Comparison of ENCODE assay signal across 13 cellular contexts in genomic region chr11:11567862-11568650, GRCh38. TPM values are rescaled to one million over a fixed set of nuclear protein-coding genes. Genes with fewer than 3 reads are reported as not detected.
DNase-seq lines count a peak whose midpoint lies in the region; ATAC-seq and TF ChIP-seq lines count a peak whose summit lies in the region.
"Had no signal": no experiment of that assay in that cellular context is flagged by ENCODE, and none has a peak within 500 bp of the region (broad histone marks: within the 10 kb centered on the region; RNA-seq: fewer than 3 reads in every experiment).

No MANE protein-coding gene starts in this region.

- H2BK15ac ChIP-seq in IMR-90 (ENCODE audit: low read depth, low read length): no peak overlapping the region

- no peak overlapping the region for H2AFZ ChIP-seq in IMR-90 (replicated peaks; ENCODE audit: low read length, poor library complexity)

- no peak for TF ChIP-seq POLR2A in IMR-90 (IDR thresholded peaks at IDR 0.05; ENCODE audit: low read depth, low read length)

- H4K8ac ChIP-seq in IMR-90 (ENCODE audit: low read depth in 2 of 2, low read length in 2 of 2): no peak overlapping the region

- no TSS peak for BruUV-seq in IMR-90 (replicated peaks; lab: Mats Ljungman, UMichigan)

- peaks cover 4% of the 10 kb centered on the region for H3K4me1 ChIP-seq in IMR-90 (ENCODE audit: control insufficient read depth, insufficient read depth, low read length)

- CTCF ChIA-PET in IMR-90 (lab: Yijun Ruan, JAX): no interaction called here

- no peak overlapping the region for H3K18ac ChIP-seq in IMR-90 (ENCODE audit: low read depth, low read length)

- no peak overlapping the region for H4K5ac ChIP-seq in IMR-90 (ENCODE audit: low read depth, low read length)

- ATAC-seq in GM21367 (IDR thresholded peaks at IDR 0.05; ENCODE audit: unreplicated experiment) (peak; percentile 38), IMR-90 (ENCODE audit: low read depth) (no peak), HG02973 (IDR thresholded peaks at IDR 0.05; ENCODE audit: unreplicated experiment) (no peak)

- H3K4me1 Mint-ChIP-seq in endothelial cell (ENCODE audit: unreplicated experiment): peaks cover 83% of the 10 kb centered on the region

- dilution Hi-C loops in IMR-90 (cut with HindIII; ENCODE audit: low sequenced_read_pairs, unreplicated experiment): no loop called here

- in situ Hi-C loops in IMR-90 (cut with MboI; ENCODE audit: low sequenced_read_pairs): no loop called here
- in situ Hi-C loops in astrocyte of the spinal cord (cut with HindIII; ENCODE audit: low sequenced_read_pairs): no loop called here

- no peak overlapping the region for H3K4me2 ChIP-seq in IMR-90 (ENCODE audit: low read depth, low read length)

- 0 out of 2 replicates have a peak, but pooled peaks cover 4% of the 10 kb centered on the region for H4K20me1 ChIP-seq in IMR-90 (ENCODE audit: insufficient read depth, low read length)

- H2AK5ac ChIP-seq in IMR-90 (ENCODE audit: low read depth, low read length): no peak overlapping the region

- no peak overlapping the region for H3K56ac ChIP-seq in IMR-90 (ENCODE audit: extremely low read depth, insufficient read depth, low read length)

- H3K27me3 ChIP-seq in IMR-90 (ENCODE audit: control insufficient read depth, insufficient read depth, low read length): peaks cover 10% of the 10 kb centered on the region; the same call in 1 of the 2 replicates

- no peak overlapping the region for H2BK120ac ChIP-seq in IMR-90 (ENCODE audit: low read depth, low read length)

- H3K27ac ChIP-seq in IMR-90 (ENCODE audit: insufficient read depth, low read length): no peak overlapping the region
- H3K27ac ChIP-seq: WERI-Rb-1 had no signal

- H3K27me3 Mint-ChIP-seq in endothelial cell (ENCODE audit: unreplicated experiment): peaks cover 6% of the 10 kb centered on the region

- H3K9me3 Mint-ChIP-seq in endothelial cell (ENCODE audit: unreplicated experiment): no peaks in the 10 kb centered on the region

- no peak overlapping the region for H3K23ac ChIP-seq in IMR-90 (ENCODE audit: low read depth, low read length)

- no peak overlapping the region for H2BK5ac ChIP-seq in IMR-90 (ENCODE audit: low read depth, low read length, poor library complexity, severe bottlenecking)

- H3K9ac ChIP-seq in IMR-90 (ENCODE audit: low read depth, low read length): no peak overlapping the region

- DNase-seq in IMR-90: peak; percentile 30
- peak; percentile 10 for DNase-seq in astrocyte of the spinal cord (ENCODE audit: low read depth, low spot score)
- peak in 7 of 10 donors; percentile 29 to 91 (median 57) for DNase-seq in posterior cingulate gyrus
- no peak for DNase-seq in endothelial cell (ENCODE audit: low spot score)
- no peak for DNase-seq in GM19240 (ENCODE audit: insufficient read length, low spot score)
- no peak for DNase-seq in SW 1271 (lab: John Stamatoyannopoulos, UW)
- DNase-seq: COR-L47; effector CD8-positive, alpha-beta T cell; NCI-H1694; WERI-Rb-1 had no signal

- no peak overlapping the region for H2BK20ac ChIP-seq in IMR-90 (ENCODE audit: low read depth, low read length)

- TF ChIP-seq CTCF in IMR-90 (conservative IDR thresholded peaks at IDR 0.05; ENCODE audit: low read depth, low read length): no peak
- no peak for TF ChIP-seq CTCF in astrocyte of the spinal cord (IDR thresholded peaks at IDR 0.05; ENCODE audit: low read depth, low read length)
- no peak for TF ChIP-seq CTCF in endothelial cell (IDR thresholded peaks at IDR 0.05; ENCODE audit: unreplicated experiment)

- H3K79me1 ChIP-seq in IMR-90 (ENCODE audit: low read depth in 1 of 2, low read length in 2 of 2): no peaks in the 10 kb centered on the region

- no peak overlapping the region for H3K4me3 ChIP-seq in IMR-90 (ENCODE audit: insufficient read depth, low read depth, low read length)
- no peak overlapping the region for H3K4me3 ChIP-seq in astrocyte of the spinal cord (ENCODE audit: low read depth, low read length)

- no peak overlapping the region for H2AK9ac ChIP-seq in IMR-90 (replicated peaks; ENCODE audit: low read depth, low read length, poor library complexity)

- no peaks in the 10 kb centered on the region for H3K36me3 ChIP-seq in IMR-90 (ENCODE audit: control insufficient read depth, insufficient read depth, low read length)
- H3K36me3 ChIP-seq: WERI-Rb-1 had no signal

- no peak overlapping the region for H3K4ac ChIP-seq in IMR-90 (ENCODE audit: low read depth, low read length)

- no peak overlapping the region for H3K4me3 Mint-ChIP-seq in endothelial cell (ENCODE audit: unreplicated experiment)
- H3K4me3 Mint-ChIP-seq: activated naive CD8-positive, alpha-beta T cell had no signal

- H3K14ac ChIP-seq in IMR-90 (replicated peaks; ENCODE audit: low read depth, low read length): no peak overlapping the region

- no peak for TF ChIP-seq RAD21 in IMR-90 (IDR thresholded peaks at IDR 0.05; ENCODE audit: low read length)

- intact Hi-C loops in IMR-90 (cut with micrococcal nuclease) (no loop called here), posterior cingulate gyrus (cut with DNase I) (no loop called here)

- WGBS in IMR-90 (ENCODE audit: extremely low coverage in 2 of 2, insufficient read length in 1 of 2), 2 experiments: no CpG with 5 or more reads among the region's 8 CpGs

- H3K36me3 Mint-ChIP-seq in endothelial cell (ENCODE audit: low read depth, unreplicated experiment): peaks cover 4% of the 10 kb centered on the region
- H3K36me3 Mint-ChIP-seq: activated naive CD8-positive, alpha-beta T cell had no signal

- H4K91ac ChIP-seq in IMR-90 (ENCODE audit: insufficient read depth, low read depth, low read length): no peak overlapping the region

- H3K9me3 ChIP-seq in IMR-90 (ENCODE audit: control insufficient read depth, insufficient read depth, low read length): no peaks in the 10 kb centered on the region

- POLR2A ChIA-PET in IMR-90 (lab: Charles Lee; ENCODE audit: unreplicated experiment): no interaction called here

- H3K27ac Mint-ChIP-seq in endothelial cell (ENCODE audit: unreplicated experiment): no peak overlapping the region
- H3K27ac Mint-ChIP-seq: activated naive CD8-positive, alpha-beta T cell had no signal

- H3K9me1 ChIP-seq in IMR-90 (ENCODE audit: insufficient read depth, low read length): no peaks in the 10 kb centered on the region; the same call in 1 of the 2 replicates

TF ChIP-seq in IMR-90, 13 proteins besides CTCF, POLR2A, EP300 and RAD21:
- TF ChIP-seq, protein P1, sequence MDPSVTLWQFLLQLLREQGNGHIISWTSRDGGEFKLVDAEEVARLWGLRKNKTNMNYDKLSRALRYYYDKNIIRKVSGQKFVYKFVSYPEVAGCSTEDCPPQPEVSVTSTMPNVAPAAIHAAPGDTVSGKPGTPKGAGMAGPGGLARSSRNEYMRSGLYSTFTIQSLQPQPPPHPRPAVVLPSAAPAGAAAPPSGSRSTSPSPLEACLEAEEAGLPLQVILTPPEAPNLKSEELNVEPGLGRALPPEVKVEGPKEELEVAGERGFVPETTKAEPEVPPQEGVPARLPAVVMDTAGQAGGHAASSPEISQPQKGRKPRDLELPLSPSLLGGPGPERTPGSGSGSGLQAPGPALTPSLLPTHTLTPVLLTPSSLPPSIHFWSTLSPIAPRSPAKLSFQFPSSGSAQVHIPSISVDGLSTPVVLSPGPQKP (IDR thresholded peaks at IDR 0.05; ENCODE audit: borderline replicate concordance, low read depth, low read length): no peak
- TF ChIP-seq MAFK (IDR thresholded peaks at IDR 0.05; ENCODE audit: low read depth, low read length) (no peak), USF2 (IDR thresholded peaks at IDR 0.05; ENCODE audit: low read depth, low read length) (peak; percentile 25; the same call in 1 of the 2 replicates), MXI1 (IDR thresholded peaks at IDR 0.05; ENCODE audit: borderline replicate concordance, low read depth, low read length) (no peak), MAZ (IDR thresholded peaks at IDR 0.05; ENCODE audit: borderline replicate concordance, low read depth, low read length) (no peak)

RNA-seq across cellular contexts. Expression of gene GALNT18, which starts 53.7 kb away (rescaled TPM):
- total RNA-seq in IMR-90 (2012; rRNA removed) (9.4 and 11.3 TPM in 2 replicates), endothelial cell (ENCODE audit: unreplicated experiment) (87.6 TPM)
- polyA plus RNA-seq in IMR-90 (2012; rRNA removed): 9.2 and 9.5 TPM in 2 replicates
- polyA plus RNA-seq in IMR-90 (2012; cell fraction: cytosol; rRNA removed): 7.9 and 10.2 TPM in 2 replicates
- polyA plus RNA-seq in IMR-90 (2012; cell fraction: nucleus; rRNA removed; ENCODE audit: low replicate concordance): 4.2 and 5.8 TPM in 2 replicates

Comparison
In these comparisons a context has a peak if more than half of its experiments do, and no peak if none do; other contexts are left out.
1. DNase-seq: peak in IMR-90 (single experiment), astrocyte of the spinal cord (single experiment) and posterior cingulate gyrus (7 of 10); none in endothelial cell (single experiment), GM19240 (single experiment) and SW 1271 (0 of 2).